In the genomic region with DNA sequence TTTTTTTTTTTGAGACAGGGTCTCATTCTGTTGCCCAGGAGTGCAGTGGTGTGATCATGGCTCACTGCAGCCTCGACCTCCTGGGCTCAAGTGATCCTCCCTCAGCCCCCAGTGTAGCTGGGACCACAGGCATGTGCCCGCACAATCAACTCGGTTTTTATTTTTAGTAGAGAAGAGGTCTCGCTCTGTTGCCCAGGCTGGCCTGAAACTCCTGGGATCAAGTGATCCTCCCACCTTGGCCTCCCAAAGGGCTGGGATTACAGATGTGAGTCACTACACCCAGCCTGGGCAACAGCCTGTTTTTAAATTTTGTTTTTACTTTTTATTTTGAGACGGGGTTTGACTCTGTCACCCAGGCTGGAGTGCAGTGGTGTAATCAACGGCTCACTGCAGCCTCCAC, we compare ENCODE assay signal across 1 cellular context.
TF ChIP-seq lines count a peak whose summit lies in the region.

No MANE protein-coding gene starts in this region.

TF ChIP-seq in SK-N-SH, 30 proteins besides CTCF, POLR2A, EP300 and RAD21 (continued from another document):
- TF ChIP-seq, protein P1, sequence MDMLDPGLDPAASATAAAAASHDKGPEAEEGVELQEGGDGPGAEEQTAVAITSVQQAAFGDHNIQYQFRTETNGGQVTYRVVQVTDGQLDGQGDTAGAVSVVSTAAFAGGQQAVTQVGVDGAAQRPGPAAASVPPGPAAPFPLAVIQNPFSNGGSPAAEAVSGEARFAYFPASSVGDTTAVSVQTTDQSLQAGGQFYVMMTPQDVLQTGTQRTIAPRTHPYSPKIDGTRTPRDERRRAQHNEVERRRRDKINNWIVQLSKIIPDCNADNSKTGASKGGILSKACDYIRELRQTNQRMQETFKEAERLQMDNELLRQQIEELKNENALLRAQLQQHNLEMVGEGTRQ (IDR thresholded peaks at IDR 0.05; ENCODE audit: borderline replicate concordance, low read depth, low read length): no peak
- TF ChIP-seq TEAD4 (IDR thresholded peaks at IDR 0.05; ENCODE audit: borderline replicate concordance, insufficient read depth) (no peak), MEF2A (IDR thresholded peaks at IDR 0.05; ENCODE audit: borderline replicate concordance, low read depth) (no peak), RFX5 (IDR thresholded peaks at IDR 0.05; ENCODE audit: low read length) (no peak)
